8 cellular contexts compared by ENCODE assay signal in genomic region chr22:26672590-26673468, GRCh38. TPM values are rescaled to one million over a fixed set of nuclear protein-coding genes. Genes with fewer than 3 reads are reported as not detected.
DNase-seq lines count a peak whose midpoint lies in the region; ATAC-seq and TF ChIP-seq lines count a peak whose summit lies in the region.

No MANE protein-coding gene starts in this region.

- DNase-seq in Caco-2, result peak; percentile 88 to 89
- peak; percentile 94 for DNase-seq in HS-5 (ENCODE audit: low read depth)
- peak; percentile 77 for DNase-seq in NT2/D1 (ENCODE audit: low read depth, low spot score)
- peak; percentile 86 for DNase-seq in activated CD8-positive, alpha-beta memory T cell treated with anti-CD3 and anti-CD28 coated beads, Interleukin-2, amount 50 U/mL, for 24 hours (ENCODE audit: extremely low read depth)
- peak; percentile 96 for DNase-seq in endodermal cell
- peak; percentile 81 to 86 for DNase-seq in mesothelial cell of epicardium (ENCODE audit: low spot score in 2 of 2, unreplicated experiment in 2 of 2)
- peak; percentile 79 to 84 for DNase-seq in stimulated activated CD8-positive, alpha-beta memory T cell treated with anti-CD3 and anti-CD28 coated beads, Interleukin-15, amount 100 ng/mL, for 4 hours (ENCODE audit: low read depth in 2 of 2)

- peak; percentile 29 to 39 for TF ChIP-seq CTCF in Caco-2 (IDR thresholded peaks at IDR 0.05; ENCODE audit: insufficient read depth in 1 of 2, low read depth in 1 of 2, low read length in 1 of 2, severe bottlenecking in 1 of 2, unreplicated experiment in 1 of 2)
- TF ChIP-seq CTCF in endodermal cell (conservative IDR thresholded peaks at IDR 0.05), result peak; percentile 75
- peak; percentile 40 for TF ChIP-seq CTCF in mesothelial cell of epicardium (IDR thresholded peaks at IDR 0.05; ENCODE audit: unreplicated experiment)

- BruUV-seq in Caco-2 (replicated peaks; lab: Mats Ljungman, UMichigan), result no TSS peak

- peak; percentile 63 for ATAC-seq in GM19468 (IDR thresholded peaks at IDR 0.05; ENCODE audit: extremely low read depth, unreplicated experiment)

- H3K27ac Mint-ChIP-seq in Caco-2 (ENCODE audit: unreplicated experiment) (peak overlapping the region; percentile 88), endodermal cell (peak overlapping the region; percentile 98), mesothelial cell of epicardium (peak overlapping the region; percentile 96)

- H3K9me3 ChIP-seq in Caco-2, result no peaks in the 10 kb centered on the region
- no peaks in the 10 kb centered on the region for H3K9me3 ChIP-seq in NT2/D1 (ENCODE audit: insufficient read depth, low read length)
- H3K9me3 ChIP-seq in endodermal cell (ENCODE audit: control insufficient read depth, low read length), result no peaks in the 10 kb centered on the region

- POLR2A ChIA-PET in Caco-2 (lab: Charles Lee), result interaction anchor here (0.6 to 1.0 kb wide), 2 partner anchors 9 to 998 kb away, joined by 3 to 4 read pairs; no protein-coding TSS in a partner anchor

- intact Hi-C loops in Caco-2 (cut with micrococcal nuclease; ENCODE audit: unreplicated experiment), result loop anchor here (10.0 kb wide), 2 partner anchors 162 to 1132 kb away; partner anchors contain the start of gene MN1

- H3K4me3 Mint-ChIP-seq in Caco-2 (ENCODE audit: unreplicated experiment) (peak overlapping the region; percentile 80), endodermal cell (peak overlapping the region; percentile 82), mesothelial cell of epicardium (peak overlapping the region; percentile 89)

- H3K36me3 ChIP-seq in Caco-2 (ENCODE audit: control insufficient read depth, insufficient read depth, low read length), result no peaks in the 10 kb centered on the region
- H3K36me3 ChIP-seq in NT2/D1 (ENCODE audit: insufficient read depth, insufficient read length, low read length), result peaks cover 5% of the 10 kb centered on the region
- H3K36me3 ChIP-seq in endodermal cell (ENCODE audit: control insufficient read depth, insufficient read depth, low read length), result no peaks in the 10 kb centered on the region

- H3K9ac ChIP-seq in NT2/D1 (ENCODE audit: insufficient read length, low read depth), result peak overlapping the region; percentile 90
- peak overlapping the region; percentile 64 for H3K9ac ChIP-seq in endodermal cell (ENCODE audit: extremely low read depth, low read length, poor library complexity, severe bottlenecking)

- WGBS in endodermal cell (ENCODE audit: insufficient coverage in 1 of 2, insufficient read length in 1 of 2), 2 experiments, result 14 to 27% methylated on average over 27 to 36 of the region's 36 CpGs

- H3K9me3 Mint-ChIP-seq in Caco-2 (ENCODE audit: unreplicated experiment) (peaks cover 10% of the 10 kb centered on the region), endodermal cell (no peaks in the 10 kb centered on the region), mesothelial cell of epicardium (no peaks in the 10 kb centered on the region)

- CTCF ChIA-PET in Caco-2 (lab: Charles Lee), result interaction anchor here (0.6 to 0.7 kb wide), 2 partner anchors 9 to 24 kb away, joined by 3 read pairs; no protein-coding TSS in a partner anchor

- H3K4me1 Mint-ChIP-seq in Caco-2 (ENCODE audit: low read depth, unreplicated experiment) (no peaks in the 10 kb centered on the region), endodermal cell (peaks cover 19% of the 10 kb centered on the region), mesothelial cell of epicardium (peaks cover 32% of the 10 kb centered on the region)

- H3K27me3 ChIP-seq in Caco-2 (replicated peaks; ENCODE audit: control insufficient read depth, insufficient read depth, low read length) (no peaks in the 10 kb centered on the region), NT2/D1 (ENCODE audit: insufficient read depth, insufficient read length) (no peaks in the 10 kb centered on the region), endodermal cell (ENCODE audit: control insufficient read depth, insufficient read depth, low read length, poor library complexity, severe bottlenecking) (no peaks in the 10 kb centered on the region)

- peak overlapping the region; percentile 90 for H3K27ac ChIP-seq in endodermal cell (ENCODE audit: low read depth, low read length)

- peak overlapping the region; percentile 70 for H3K4me3 ChIP-seq in Caco-2 (ENCODE audit: low read depth, low read length)
- H3K4me3 ChIP-seq in NT2/D1 (ENCODE audit: insufficient read length, low read depth), result peak overlapping the region; percentile 76
- H3K4me3 ChIP-seq in endodermal cell (ENCODE audit: low read length), result peak overlapping the region; percentile 83

- H3K4me1 ChIP-seq in Caco-2 (no peaks in the 10 kb centered on the region), NT2/D1 (ENCODE audit: insufficient read depth, insufficient read length) (peaks cover 5% of the 10 kb centered on the region), endodermal cell (ENCODE audit: control insufficient read depth, insufficient read depth, low read length) (no peaks in the 10 kb centered on the region)

- H3K36me3 Mint-ChIP-seq in Caco-2 (ENCODE audit: insufficient read depth, unreplicated experiment) (no peaks in the 10 kb centered on the region), endodermal cell (ENCODE audit: low read depth) (no peaks in the 10 kb centered on the region), mesothelial cell of epicardium (no peaks in the 10 kb centered on the region)

- H3K27me3 Mint-ChIP-seq in Caco-2 (ENCODE audit: insufficient read depth, unreplicated experiment) (no peaks in the 10 kb centered on the region), endodermal cell (ENCODE audit: insufficient read depth) (no peaks in the 10 kb centered on the region), mesothelial cell of epicardium (ENCODE audit: low read depth) (no peaks in the 10 kb centered on the region)

RNA-seq across cellular contexts. Expression of gene MIAT, which starts 15.4 kb away (rescaled TPM):
- total RNA-seq in Caco-2 (2022) (0.30 and 0.41 TPM in 2 replicates), endodermal cell (1 to 10 TPM; 1.2 to 4.4 TPM), mesothelial cell of epicardium (6.6 to 7.0 TPM (median 6.7 TPM) in 3 replicates)
- 208 TPM for polyA plus RNA-seq in endodermal cell (2013, experiment 1 of 2)
- polyA plus RNA-seq in endodermal cell (2013, experiment 2 of 2), result 156 TPM

RNA-seq across cellular contexts. Expression of gene CRYBA4, which starts 51.1 kb away (rescaled TPM):
- total RNA-seq in Caco-2 (2022) (0.68 TPM in 1 of 2 replicates, not detected in the other), endodermal cell (not detected), mesothelial cell of epicardium (not detected in 3 replicates)
- 0.39 TPM for polyA plus RNA-seq in endodermal cell (2013, experiment 1 of 2)
- polyA plus RNA-seq in endodermal cell (2013, experiment 2 of 2), result 0.50 TPM

RNA-seq across cellular contexts. Expression of gene CRYBB1, which starts 55.0 kb away (rescaled TPM):
- not detected in 2 replicates for total RNA-seq in Caco-2 (2022)
- 1 to 10 TPM in 1 of 2 donors, under 1 TPM in 1; 0.33 to 1.7 TPM for total RNA-seq in endodermal cell
- polyA plus RNA-seq in endodermal cell (2013, experiment 1 of 2), result 0.21 TPM
- polyA plus RNA-seq in endodermal cell (2013, experiment 2 of 2), result not detected
- total RNA-seq in mesothelial cell of epicardium, result not detected in 3 replicates

Comparison
In these comparisons a context has a peak if more than half of its experiments do, and no peak if none do; other contexts are left out.
1. Peak in every context shown above with its lines: DNase-seq, ATAC-seq, H3K4me3 ChIP-seq and H3K27ac ChIP-seq.